8 cellular contexts compared by ENCODE assay signal in genomic region chr3:86774082-86774691, GRCh38.
A peak's percentile ranks its signal among the peaks of the same experiment; 100 is the strongest.
DNase-seq lines count a peak whose midpoint lies in the region; ATAC-seq and TF ChIP-seq lines count a peak whose summit lies in the region.

No MANE protein-coding gene starts in this region.

- DNase-seq in DMS 273 (lab: John Stamatoyannopoulos, UW; ENCODE audit: unreplicated experiment) = peak; percentile 42
- DNase-seq in DMS 273 treated with DMSO at 0.1 percent for 48 hours (lab: John Stamatoyannopoulos, UW) = no peak
- DNase-seq in NCI-H146 treated with DMSO at 0.1 percent for 48 hours (lab: John Stamatoyannopoulos, UW; ENCODE audit: unreplicated experiment) = peak; percentile 20
- peak; percentile 51 for DNase-seq in astrocyte of the hippocampus (ENCODE audit: low read depth, low spot score)
- DNase-seq in mesothelial cell of epicardium (ENCODE audit: low spot score in 2 of 2, unreplicated experiment in 2 of 2) = no peak
- DNase-seq in ureter (ENCODE audit: low spot score) = no peak
- no peak for DNase-seq in T-helper 2 cell treated with Interferon-gamma antibody and Interleukin-4, amounts not matched to agents 5 μg/mL and 100 μg/mL, for 36 hours (ENCODE audit: low spot score)

- H3K27me3 Mint-ChIP-seq in mesothelial cell of epicardium (ENCODE audit: low read depth) = no peaks in the 10 kb centered on the region
- no peaks in the 10 kb centered on the region for H3K27me3 Mint-ChIP-seq in T-helper 2 cell treated with Interferon-gamma antibody and Interleukin-4, amounts not matched to agents 5 μg/mL and 100 μg/mL, for 36 hours (ENCODE audit: low read depth)

- H3K9me3 Mint-ChIP-seq in mesothelial cell of epicardium = no peaks in the 10 kb centered on the region
- H3K9me3 Mint-ChIP-seq in T-helper 2 cell treated with Interferon-gamma antibody and Interleukin-4, amounts not matched to agents 5 μg/mL and 100 μg/mL, for 36 hours = no peaks in the 10 kb centered on the region

- no peak for ATAC-seq in GM19463 (IDR thresholded peaks at IDR 0.05; ENCODE audit: unreplicated experiment)

- H3K4me3 Mint-ChIP-seq in mesothelial cell of epicardium = no peak overlapping the region
- no peak overlapping the region for H3K4me3 Mint-ChIP-seq in T-helper 2 cell treated with Interferon-gamma antibody and Interleukin-4, amounts not matched to agents 5 μg/mL and 100 μg/mL, for 36 hours

- H3K36me3 Mint-ChIP-seq in mesothelial cell of epicardium = no peaks in the 10 kb centered on the region
- H3K36me3 Mint-ChIP-seq in T-helper 2 cell treated with Interferon-gamma antibody and Interleukin-4, amounts not matched to agents 5 μg/mL and 100 μg/mL, for 36 hours (ENCODE audit: low read depth) = no peaks in the 10 kb centered on the region

- peak; percentile 89 for TF ChIP-seq CTCF in mesothelial cell of epicardium (IDR thresholded peaks at IDR 0.05; ENCODE audit: unreplicated experiment)

- H3K27ac Mint-ChIP-seq in mesothelial cell of epicardium = no peak overlapping the region
- no peak overlapping the region for H3K27ac Mint-ChIP-seq in T-helper 2 cell treated with Interferon-gamma antibody and Interleukin-4, amounts not matched to agents 5 μg/mL and 100 μg/mL, for 36 hours

- no peaks in the 10 kb centered on the region for H3K4me1 Mint-ChIP-seq in mesothelial cell of epicardium
- H3K4me1 Mint-ChIP-seq in T-helper 2 cell treated with Interferon-gamma antibody and Interleukin-4, amounts not matched to agents 5 μg/mL and 100 μg/mL, for 36 hours (ENCODE audit: low read depth) = no peaks in the 10 kb centered on the region

Comparison
In these comparisons a context has a peak if more than half of its experiments do, and no peak if none do; other contexts are left out.
1. DNase-seq: peak in DMS 273 (single experiment), NCI-H146 treated with DMSO at 0.1 percent for 48 hours (single experiment) and astrocyte of the hippocampus (single experiment); none in DMS 273 treated with DMSO at 0.1 percent for 48 hours (single experiment), mesothelial cell of epicardium (0 of 2), ureter (single experiment) and T-helper 2 cell treated with Interferon-gamma antibody and Interleukin-4, amounts not matched to agents 5 μg/mL and 100 μg/mL, for 36 hours (single experiment).